In the genomic region with DNA sequence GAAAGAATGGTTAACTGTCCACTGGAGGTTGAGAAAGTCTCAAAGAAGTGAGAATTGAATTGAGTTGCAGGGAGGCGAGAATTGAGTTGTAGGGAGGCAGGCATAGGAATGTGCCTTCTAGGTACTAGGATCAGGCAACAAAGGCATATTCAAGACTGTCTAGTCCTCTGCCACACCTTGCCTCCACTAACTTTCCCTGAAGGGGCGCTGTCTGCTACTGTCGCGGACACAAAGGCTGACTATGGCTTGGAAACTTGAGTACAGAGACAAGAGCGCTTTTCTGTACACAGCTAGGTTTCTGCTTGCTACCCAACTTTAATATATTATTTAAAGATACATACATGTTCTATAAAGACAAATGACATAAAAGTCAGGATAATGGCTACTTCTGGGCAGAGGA, we compare ENCODE assay signal across 22 cellular contexts. TPM values are rescaled to one million over a fixed set of nuclear protein-coding genes. Genes with fewer than 3 reads are reported as not detected.
A peak's percentile ranks its signal among the peaks of the same experiment; 100 is the strongest.
DNase-seq lines count a peak whose midpoint lies in the region; ATAC-seq and TF ChIP-seq lines count a peak whose summit lies in the region.
"Had no signal": no experiment of that assay in that cellular context is flagged by ENCODE, and none has a peak within 500 bp of the region (broad histone marks: within the 10 kb centered on the region; RNA-seq: fewer than 3 reads in every experiment).

No MANE protein-coding gene starts in this region.

- no peak for TF ChIP-seq RAD21 in HCT116 (IDR thresholded peaks at IDR 0.05; ENCODE audit: low read depth)

- H3K9ac ChIP-seq in HCT116 (ENCODE audit: low read length) = no peak overlapping the region

- H3K27me3 ChIP-seq in HCT116 (ENCODE audit: insufficient read depth, low read length) (no peaks in the 10 kb centered on the region), sigmoid colon (no peaks in the 10 kb centered on the region)
- H3K27me3 ChIP-seq: Peyer's patch, suprapubic skin had no signal

- H3K79me2 ChIP-seq in HCT116 (ENCODE audit: insufficient read depth, low read length) = no peaks in the 10 kb centered on the region

- H3K4me1 Mint-ChIP-seq in activated T-cell treated with anti-CD3 and anti-CD28 coated beads, Interleukin-2, amount 50 U/mL, for 72 hours (ENCODE audit: low read depth) = peaks cover 29% of the 10 kb centered on the region
- peaks cover 6% of the 10 kb centered on the region for H3K4me1 Mint-ChIP-seq in activated T-helper 2 cell treated with anti-CD3 and anti-CD28 coated beads, Interferon-gamma antibody, Interleukin-2, Interleukin-4, amounts not matched to agents 10 μg/mL and 5 μg/mL and 100 μg/mL, durations not matched to agents 14 hours and 24 hours and 36 hours (ENCODE audit: low read depth)

- BruUV-seq in HCT116 (replicated peaks; lab: Mats Ljungman, UMichigan) = no TSS peak

- POLR2A ChIA-PET in HCT116 (lab: Charles Lee) = no interaction called here

- no peaks in the 10 kb centered on the region for H3K9me2 ChIP-seq in HCT116 (ENCODE audit: insufficient read depth)

- CTCF ChIA-PET in HCT116 (lab: Charles Lee) = no interaction called here

- H3K4me3 Mint-ChIP-seq in activated T-cell treated with anti-CD3 and anti-CD28 coated beads, Interleukin-2, amount 50 U/mL, for 72 hours = no peak overlapping the region
- no peak overlapping the region for H3K4me3 Mint-ChIP-seq in activated T-helper 2 cell treated with anti-CD3 and anti-CD28 coated beads, Interferon-gamma antibody, Interleukin-2, Interleukin-4, amounts not matched to agents 10 μg/mL and 5 μg/mL and 100 μg/mL, durations not matched to agents 14 hours and 24 hours and 36 hours (ENCODE audit: low read depth)
- H3K4me3 Mint-ChIP-seq: dendritic cell treated with granulocyte-macrophage colony-stimulating factor and Interleukin-4, amounts not matched to agents 40 ng/mL and 50 ng/mL, for 4 days had no signal

- peak overlapping the region; percentile 56 for H3K27ac Mint-ChIP-seq in activated T-cell treated with anti-CD3 and anti-CD28 coated beads, Interleukin-2, amount 50 U/mL, for 72 hours
- H3K27ac Mint-ChIP-seq in activated T-helper 2 cell treated with anti-CD3 and anti-CD28 coated beads, Interferon-gamma antibody, Interleukin-2, Interleukin-4, amounts not matched to agents 10 μg/mL and 5 μg/mL and 100 μg/mL, durations not matched to agents 14 hours and 24 hours and 36 hours = no peak overlapping the region
- H3K27ac Mint-ChIP-seq: dendritic cell treated with granulocyte-macrophage colony-stimulating factor and Interleukin-4, amounts not matched to agents 40 ng/mL and 50 ng/mL, for 4 days had no signal

- H3K27ac ChIP-seq in HCT116 (ENCODE audit: low read depth, low read length) (no peak overlapping the region), sigmoid colon (peak overlapping the region in 3 of 4 donors; percentile 27 to 39 (median 27))
- H3K27ac ChIP-seq: Peyer's patch, skin epidermis, suprapubic skin had no signal

- peaks cover 18 to 51% of the 10 kb centered on the region in 2 donors for H3K36me3 Mint-ChIP-seq in activated T-cell treated with anti-CD3 and anti-CD28 coated beads, Interleukin-2, amount 50 U/mL, for 72 hours (ENCODE audit: insufficient read depth in 2 of 2)
- H3K36me3 Mint-ChIP-seq in activated T-helper 2 cell treated with anti-CD3 and anti-CD28 coated beads, Interferon-gamma antibody, Interleukin-2, Interleukin-4, amounts not matched to agents 10 μg/mL and 5 μg/mL and 100 μg/mL, durations not matched to agents 14 hours and 24 hours and 36 hours (ENCODE audit: low read depth) = peaks cover 80% of the 10 kb centered on the region

- H3K9me3 Mint-ChIP-seq in activated T-cell treated with anti-CD3 and anti-CD28 coated beads, Interleukin-2, amount 50 U/mL, for 72 hours = no peaks in the 10 kb centered on the region
- H3K9me3 Mint-ChIP-seq in activated T-helper 2 cell treated with anti-CD3 and anti-CD28 coated beads, Interferon-gamma antibody, Interleukin-2, Interleukin-4, amounts not matched to agents 10 μg/mL and 5 μg/mL and 100 μg/mL, durations not matched to agents 14 hours and 24 hours and 36 hours = peaks cover 8% of the 10 kb centered on the region
- H3K9me3 Mint-ChIP-seq: activated naive CD4-positive, alpha-beta T cell treated with anti-CD3 and anti-CD28 coated beads, Interleukin-2, amount 50 U/mL, for 72 hours; dendritic cell treated with granulocyte-macrophage colony-stimulating factor and Interleukin-4, amounts not matched to agents 40 ng/mL and 50 ng/mL, for 4 days had no signal

- no peaks in the 10 kb centered on the region for H3K9me3 ChIP-seq in HCT116 (ENCODE audit: control insufficient read depth in 1 of 2, insufficient read depth in 1 of 2, low read depth in 1 of 2, low read length in 2 of 2)
- H3K9me3 ChIP-seq in sigmoid colon = no peaks in the 10 kb centered on the region
- H3K9me3 ChIP-seq: Peyer's patch, suprapubic skin had no signal

- H3K4me1 ChIP-seq in HCT116 (ENCODE audit: control insufficient read depth in 1 of 2, insufficient read depth in 2 of 2, low read length in 2 of 2) = no peaks in the 10 kb centered on the region
- H3K4me1 ChIP-seq in sigmoid colon = peaks cover 0 to 21% (median 15%) of the 10 kb centered on the region in 4 donors
- H3K4me1 ChIP-seq: Peyer's patch, suprapubic skin had no signal

- H3K4me3 ChIP-seq in HCT116 (replicated peaks in 1 of 2; ENCODE audit: low read depth in 1 of 2, low read length in 2 of 2) = no peak overlapping the region
- no peak overlapping the region for H3K4me3 ChIP-seq in epithelial cell of esophagus (ENCODE audit: low read length)
- H3K4me3 ChIP-seq in sigmoid colon = no peak overlapping the region
- H3K4me3 ChIP-seq: Peyer's patch, skin epidermis, suprapubic skin had no signal

- H2AFZ ChIP-seq in HCT116 (ENCODE audit: low read depth, low read length, poor library complexity, severe bottlenecking) = no peak overlapping the region

- H3K4me2 ChIP-seq in HCT116 (ENCODE audit: low read length) = no peak overlapping the region

- RAD21 ChIA-PET in HCT116 (lab: Charles Lee; ENCODE audit: low non-redundant PET in 1 of 2, low total read pairs in 2 of 2, uncharacterized antibody in 2 of 2, unreplicated experiment in 2 of 2) = no interaction called here

- TF ChIP-seq CTCF in HCT116 (IDR thresholded peaks at IDR 0.05 in 2 of 3, conservative IDR thresholded peaks at IDR 0.05 in 1 of 3; ENCODE audit: borderline replicate concordance in 1 of 3, insufficient read depth in 1 of 3, low read depth in 2 of 3, low read length in 2 of 3) (0 out of 6 replicates have a peak, but pooled peaks of 2 of the 3 experiments have one; percentile 2 to 16), epithelial cell of esophagus (IDR thresholded peaks at IDR 0.05; ENCODE audit: insufficient read depth, low read depth, low read length, missing control alignments) (peak; percentile 17), sigmoid colon (IDR thresholded peaks at IDR 0.05) (no peak)

- H4K20me1 ChIP-seq in HCT116 (ENCODE audit: insufficient read depth) = no peaks in the 10 kb centered on the region

- intact Hi-C loops in HCT116 (cut with micrococcal nuclease) = no loop called here
- intact Hi-C loops in sigmoid colon (cut with DNase I) = no loop called here
- intact Hi-C loops in activated T-helper 2 cell treated with anti-CD3 and anti-CD28 coated beads, Interferon-gamma antibody, Interleukin-2, Interleukin-4, amounts not matched to agents 10 μg/mL and 5 μg/mL and 100 μg/mL, durations not matched to agents 14 hours and 24 hours and 36 hours (cut with micrococcal nuclease) = no loop called here

- WGBS in sigmoid colon, 2 donors = 97 to 99% methylated on average over 5 of the region's 5 CpGs

- TF ChIP-seq POLR2A in HCT116 (IDR thresholded peaks at IDR 0.05; ENCODE audit: borderline replicate concordance, extremely low read depth, insufficient read depth, insufficient read length) = no peak
- TF ChIP-seq POLR2A in sigmoid colon (IDR thresholded peaks at IDR 0.05) = no peak

- no peak for ATAC-seq in activated T-cell treated with anti-CD3 and anti-CD28 coated beads, Interleukin-2, amount 50 U/mL, for 72 hours (replicated peaks in 1 of 2)
- peak; percentile 44; the same call in 1 of the 2 replicates for ATAC-seq in HCT116
- ATAC-seq: activated CD4-positive, CD25-positive, alpha-beta regulatory T cell treated with anti-CD3 and anti-CD28 coated beads, Interleukin-2, amount 50 U/mL, for 24 hours; activated naive CD4-positive, alpha-beta T cell treated with anti-CD3 and anti-CD28 coated beads, Interleukin-2, amount 50 U/mL, for 72 hours had no signal

- no peak for TF ChIP-seq EP300 in sigmoid colon (IDR thresholded peaks at IDR 0.05)

- DNase-seq in activated T-cell treated with anti-CD3 and anti-CD28 coated beads, Interleukin-2, amount 50 U/mL, for 72 hours = no peak
- DNase-seq in activated T-cell treated with anti-CD3 and anti-CD28 coated beads, Interleukin-2, amount 50 U/mL, for 1 hour = no peak
- DNase-seq in HCT116 (ENCODE audit: low read depth, low spot score) = no peak
- DNase-seq in epithelial cell of esophagus (ENCODE audit: low read depth) = no peak
- no peak for DNase-seq in sigmoid colon
- no peak for DNase-seq in foreskin melanocyte
- no peak for DNase-seq in activated T-helper 2 cell treated with anti-CD3 and anti-CD28 coated beads, Interferon-gamma antibody, Interleukin-2, Interleukin-4, amounts not matched to agents 10 μg/mL and 5 μg/mL and 100 μg/mL, durations not matched to agents 14 hours and 24 hours and 36 hours (ENCODE audit: low spot score)
- no peak for DNase-seq in ecto neural progenitor cell (ENCODE audit: low spot score)
- DNase-seq: C1 segment of cervical spinal cord; central memory CD4-positive, alpha-beta T cell; mammary epithelial cell; NCI-H1436 treated with DMSO at 0.1 percent for 48 hours; NCI-H510A; NK-92 treated with Interleukin-12 subunit alpha and Interleukin-12 subunit beta, amount 100 ng/mL, for 24 hours; occipital lobe; Peyer's patch; stimulated activated CD4-positive, alpha-beta T cell treated with anti-CD3 and anti-CD28 coated beads, Interleukin-2, amount 100 ng/mL, for 24 hours had no signal

- peaks cover 22 to 24% of the 10 kb centered on the region in 2 experiments for H3K36me3 ChIP-seq in HCT116 (ENCODE audit: control insufficient read depth in 1 of 2, insufficient read depth in 2 of 2, low read length in 2 of 2)
- peaks cover 0 to 37% (median 12%) of the 10 kb centered on the region in 4 donors for H3K36me3 ChIP-seq in sigmoid colon

- H3K27me3 Mint-ChIP-seq in activated T-cell treated with anti-CD3 and anti-CD28 coated beads, Interleukin-2, amount 50 U/mL, for 72 hours (ENCODE audit: low read depth) = no peaks in the 10 kb centered on the region
- no peaks in the 10 kb centered on the region for H3K27me3 Mint-ChIP-seq in activated T-helper 2 cell treated with anti-CD3 and anti-CD28 coated beads, Interferon-gamma antibody, Interleukin-2, Interleukin-4, amounts not matched to agents 10 μg/mL and 5 μg/mL and 100 μg/mL, durations not matched to agents 14 hours and 24 hours and 36 hours (ENCODE audit: low read depth)
- H3K27me3 Mint-ChIP-seq: dendritic cell treated with granulocyte-macrophage colony-stimulating factor and Interleukin-4, amounts not matched to agents 40 ng/mL and 50 ng/mL, for 4 days had no signal

RNA-seq across cellular contexts. Expression of gene FBXL22, which starts 10.4 kb away (rescaled TPM):
- total RNA-seq in activated T-cell treated with anti-CD3 and anti-CD28 coated beads, Interleukin-2, amount 50 U/mL, for 72 hours = 1 to 10 TPM in 1 of 2 donors, under 1 TPM in 1; 0.79 to 1.3 TPM
- total RNA-seq in HCT116 (2021; ENCODE audit: unreplicated experiment) (0.49 TPM), sigmoid colon (100 to 1,000 TPM in 2 of 4 donors, 10 to 100 TPM in 2; 46.7 to 150 (median 99.3) TPM)
- polyA plus RNA-seq in HCT116 (2012) = 0.10 and 0.17 TPM in 2 replicates
- polyA plus RNA-seq in sigmoid colon = 1 to 10 TPM in 2 of 3 donors, under 1 TPM in 1; 0.69 to 2.6 (median 1.2) TPM
- total RNA-seq in activated T-helper 2 cell treated with anti-CD3 and anti-CD28 coated beads, Interferon-gamma antibody, Interleukin-2, Interleukin-4, amounts not matched to agents 10 μg/mL and 5 μg/mL and 100 μg/mL, durations not matched to agents 14 hours and 24 hours and 36 hours = 0.71 and 0.78 TPM in 2 replicates

Comparison
In these comparisons a context has a peak if more than half of its experiments do, and no peak if none do; other contexts are left out.
1. CTCF ChIP-seq: peak in HCT116 (2 of 3) and epithelial cell of esophagus (single experiment); none in sigmoid colon (0 of 4).
2. RNA of gene FBXL22, which starts 10.4 kb away (total RNA-seq): 46.7 to 150 TPM in sigmoid colon; 0.79 to 1.3 TPM in activated T-cell treated with anti-CD3 and anti-CD28 coated beads, Interleukin-2, amount 50 U/mL, for 72 hours, 0.71 to 0.78 TPM in activated T-helper 2 cell treated with anti-CD3 and anti-CD28 coated beads, Interferon-gamma antibody, Interleukin-2, Interleukin-4, amounts not matched to agents 10 μg/mL and 5 μg/mL and 100 μg/mL, durations not matched to agents 14 hours and 24 hours and 36 hours and 0.49 TPM in HCT116 (single experiment); every median in the first group is over 10 times any median in the second.